In genomic region chr22:46748948-46749681, GRCh38 we compare ENCODE assay signal across 9 cellular contexts. TPM values are rescaled to one million over a fixed set of nuclear protein-coding genes. Genes with fewer than 3 reads are reported as not detected.
DNase-seq lines count a peak whose midpoint lies in the region; ATAC-seq and TF ChIP-seq lines count a peak whose summit lies in the region.
"Had no signal": no experiment of that assay in that cellular context is flagged by ENCODE, and none has a peak within 500 bp of the region (broad histone marks: within the 10 kb centered on the region; RNA-seq: fewer than 3 reads in every experiment).

No MANE protein-coding gene starts in this region.

- peak overlapping the region; percentile 54 for H3K4me3 Mint-ChIP-seq in activated CD8-positive, alpha-beta memory T cell treated with anti-CD3 and anti-CD28 coated beads, Interleukin-2, amount 10 ng/mL, durations not matched to agents 7 days and 5 days
- H3K4me3 Mint-ChIP-seq: endodermal cell had no signal

- peak overlapping the region; percentile 93 for H3K27ac Mint-ChIP-seq in activated CD8-positive, alpha-beta memory T cell treated with anti-CD3 and anti-CD28 coated beads, Interleukin-2, amount 10 ng/mL, durations not matched to agents 7 days and 5 days
- H3K27ac Mint-ChIP-seq: endodermal cell had no signal

- peaks cover 21% of the 10 kb centered on the region for H3K4me1 Mint-ChIP-seq in activated CD8-positive, alpha-beta memory T cell treated with anti-CD3 and anti-CD28 coated beads, Interleukin-2, amount 10 ng/mL, durations not matched to agents 7 days and 5 days
- H3K4me1 Mint-ChIP-seq: endodermal cell had no signal

- TF ChIP-seq CTCF in fibroblast of the aortic adventitia (IDR thresholded peaks at IDR 0.05; ENCODE audit: insufficient read depth, low read length), result no peak

- peak; percentile 68 for DNase-seq in KBM-7
- peak; percentile 81 for DNase-seq in activated CD8-positive, alpha-beta memory T cell treated with anti-CD3 and anti-CD28 coated beads, Interleukin-2, amount 10 ng/mL, durations not matched to agents 7 days and 5 days
- peak; percentile 46 for DNase-seq in fibroblast of the aortic adventitia (ENCODE audit: low read depth)
- DNase-seq in stimulated activated CD8-positive, alpha-beta memory T cell treated with anti-CD3 and anti-CD28 coated beads, Interleukin-2, amount 100 ng/mL, for 1 hour (ENCODE audit: low read depth in 2 of 2), result peak; percentile 22 to 51
- no peak for DNase-seq in amygdala (lab: John Stamatoyannopoulos, UW)
- no peak for DNase-seq in NCI-H2029 treated with DMSO at 0.1 percent for 48 hours (lab: John Stamatoyannopoulos, UW)
- DNase-seq: endodermal cell had no signal

- H3K9me3 Mint-ChIP-seq in activated CD8-positive, alpha-beta memory T cell treated with anti-CD3 and anti-CD28 coated beads, Interleukin-2, amount 10 ng/mL, durations not matched to agents 7 days and 5 days (ENCODE audit: low read depth), result no peaks in the 10 kb centered on the region

- H3K4me3 ChIP-seq in fibroblast of the aortic adventitia (ENCODE audit: low read depth, low read length), result no peak overlapping the region

- in situ Hi-C loops in KBM-7 (cut with MboI; ENCODE audit: low pct_unique_long_range_greater_than_20kb, low sequenced_read_pairs), result no loop called here

- ATAC-seq in activated CD8-positive, alpha-beta memory T cell treated with anti-CD3 and anti-CD28 coated beads, Interleukin-2, amount 10 ng/mL, durations not matched to agents 7 days and 5 days, result peak; percentile 89
- ATAC-seq in HG03457 (IDR thresholded peaks at IDR 0.05; ENCODE audit: unreplicated experiment) (no peak), GM21737 (IDR thresholded peaks at IDR 0.05; ENCODE audit: unreplicated experiment) (no peak)

- no peaks in the 10 kb centered on the region for H3K36me3 Mint-ChIP-seq in activated CD8-positive, alpha-beta memory T cell treated with anti-CD3 and anti-CD28 coated beads, Interleukin-2, amount 10 ng/mL, durations not matched to agents 7 days and 5 days

- H3K27me3 Mint-ChIP-seq in activated CD8-positive, alpha-beta memory T cell treated with anti-CD3 and anti-CD28 coated beads, Interleukin-2, amount 10 ng/mL, durations not matched to agents 7 days and 5 days, result no peaks in the 10 kb centered on the region

- CTCF ChIA-PET in activated CD8-positive, alpha-beta memory T cell treated with anti-CD3 and anti-CD28 coated beads, Interleukin-2, amount 10 ng/mL, durations not matched to agents 7 days and 5 days (lab: Charles Lee), result interaction anchor here (0.6 to 4.1 kb wide), 7 partner anchors 9 to 186 kb away, joined by 3 to 52 read pairs (median 6); partner anchors contain the start of gene TBC1D22A

RNA-seq across cellular contexts. Expression of gene CERK, which starts 11.1 kb away (rescaled TPM):
- total RNA-seq in activated CD8-positive, alpha-beta memory T cell treated with anti-CD3 and anti-CD28 coated beads, Interleukin-2, amount 10 ng/mL, durations not matched to agents 7 days and 5 days, result 10 to 100 TPM; 53.3 to 59.7 TPM
- total RNA-seq in fibroblast of the aortic adventitia (ENCODE audit: low replicate concordance), result 14.1 and 39.4 TPM in 2 replicates

RNA-seq across cellular contexts. Expression of gene TBC1D22A, which starts 13.3 kb away (rescaled TPM):
- total RNA-seq in activated CD8-positive, alpha-beta memory T cell treated with anti-CD3 and anti-CD28 coated beads, Interleukin-2, amount 10 ng/mL, durations not matched to agents 7 days and 5 days, result 10 to 100 TPM; 32.6 to 44.9 TPM
- total RNA-seq in fibroblast of the aortic adventitia (ENCODE audit: low replicate concordance), result 12.7 and 13.8 TPM in 2 replicates

Comparison
In these comparisons a context has a peak if more than half of its experiments do, and no peak if none do; other contexts are left out.
1. DNase-seq: peak in KBM-7 (single experiment), activated CD8-positive, alpha-beta memory T cell treated with anti-CD3 and anti-CD28 coated beads, Interleukin-2, amount 10 ng/mL, durations not matched to agents 7 days and 5 days (single experiment), fibroblast of the aortic adventitia (single experiment) and stimulated activated CD8-positive, alpha-beta memory T cell treated with anti-CD3 and anti-CD28 coated beads, Interleukin-2, amount 100 ng/mL, for 1 hour (2 of 2); none in amygdala (0 of 56) and NCI-H2029 treated with DMSO at 0.1 percent for 48 hours (single experiment).